ENCODE assay signal across 8 cellular contexts in the genomic region with DNA sequence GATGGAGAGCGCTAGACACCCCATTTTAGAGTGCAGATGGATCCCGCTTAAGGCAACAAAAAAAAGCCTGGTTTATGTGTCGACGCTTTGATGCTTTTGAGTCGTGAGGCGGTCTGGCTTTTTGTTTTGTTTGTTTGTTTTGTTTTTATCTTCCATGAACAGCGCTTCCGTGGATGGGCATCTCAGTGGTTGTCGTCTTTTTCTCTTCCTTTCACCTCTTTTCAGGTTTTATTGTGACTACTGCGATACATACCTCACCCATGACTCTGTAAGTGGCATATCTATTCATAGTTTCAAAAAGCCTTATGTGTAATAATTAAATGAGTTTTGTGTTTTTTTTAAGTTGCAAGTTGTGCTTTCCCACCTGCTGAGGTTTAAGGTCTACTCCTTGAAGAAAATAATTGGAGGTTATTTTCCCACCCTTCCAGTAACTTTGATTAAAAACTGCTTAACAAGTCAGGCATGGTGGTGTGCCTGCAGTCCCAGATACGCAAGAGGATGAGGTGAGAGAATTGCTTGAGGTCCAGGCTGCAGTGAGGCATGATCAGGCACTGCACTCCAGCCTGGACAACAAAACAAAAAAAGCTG. TPM values are rescaled to one million over a fixed set of nuclear protein-coding genes. Genes with fewer than 3 reads are reported as not detected.
DNase-seq lines count a peak whose midpoint lies in the region; ATAC-seq and TF ChIP-seq lines count a peak whose summit lies in the region.

No MANE protein-coding gene starts in this region.

- no peaks in the 10 kb centered on the region for H3K27me3 ChIP-seq in body of pancreas
- H3K27me3 ChIP-seq in thoracic aorta (replicated peaks; ENCODE audit: insufficient read depth) = no peaks in the 10 kb centered on the region

- ATAC-seq in HG02943 (IDR thresholded peaks at IDR 0.05; ENCODE audit: low read depth, unreplicated experiment) = peak; percentile 19
- ATAC-seq in body of pancreas = no peak
- ATAC-seq in thoracic aorta (ENCODE audit: insufficient number of reproducible peaks, low FRiP score, low read depth) = no peak
- ATAC-seq in GM18519 (IDR thresholded peaks at IDR 0.05; ENCODE audit: low FRiP score, unreplicated experiment) = no peak

- TF ChIP-seq POLR2A in body of pancreas (IDR thresholded peaks at IDR 0.05) = no peak

- intact Hi-C loops in body of pancreas (cut with DNase I) = no loop called here

- H3K4me3 ChIP-seq in body of pancreas (peak overlapping the region in 1 of 2 donors; percentile 94), thoracic aorta (peak overlapping the region; percentile 85)

- H3K27ac ChIP-seq in body of pancreas (peak overlapping the region; percentile 93 to 99 (median 96)), thoracic aorta (peak overlapping the region; percentile 91 to 96)

- DNase-seq in body of pancreas = no peak
- peak; percentile 7 for DNase-seq in left kidney (ENCODE audit: low read depth, low spot score)
- DNase-seq in thoracic aorta (ENCODE audit: low spot score) = no peak
- no peak for DNase-seq in activated CD4-positive, alpha-beta T cell treated with anti-CD3 and anti-CD28 coated beads for 4 hours
- no peak for DNase-seq in KG1 (lab: John Stamatoyannopoulos, UW)
- DNase-seq in GM03348 (ENCODE audit: low spot score) = no peak

- TF ChIP-seq CTCF in body of pancreas (IDR thresholded peaks at IDR 0.05) (no peak), thoracic aorta (IDR thresholded peaks at IDR 0.05) (no peak)

- H3K36me3 ChIP-seq in body of pancreas (replicated peaks in 1 of 2; ENCODE audit: insufficient read depth in 1 of 2, low read depth in 2 of 2) (peaks cover 0 to 6% of the 10 kb centered on the region in 2 donors), thoracic aorta (peaks cover 3% of the 10 kb centered on the region)

- 6 to 8% methylated on average over 11 of the region's 11 CpGs for WGBS in body of pancreas, 2 donors

- H3K9me3 ChIP-seq in body of pancreas (no peaks in the 10 kb centered on the region), thoracic aorta (no peaks in the 10 kb centered on the region)

- H3K4me1 ChIP-seq in body of pancreas (peaks cover 14% of the 10 kb centered on the region), thoracic aorta (ENCODE audit: control insufficient read depth in 1 of 2, low read depth in 2 of 2) (peaks cover 5 to 10% of the 10 kb centered on the region in 2 donors)

RNA-seq across cellular contexts. Expression of gene SNRPC, which starts 0.5 kb away (rescaled TPM):
- total RNA-seq in body of pancreas = 10 to 100 TPM; 15.2 to 36.3 TPM
- total RNA-seq in thoracic aorta = 10 to 100 TPM; 37.8 to 92.1 TPM

RNA-seq across cellular contexts. Expression of gene BLTP3A, which starts 34.1 kb away (rescaled TPM):
- total RNA-seq in body of pancreas (10 to 100 TPM; 10.1 to 12.9 TPM), thoracic aorta (10 to 100 TPM in 1 of 2 donors, 1 to 10 TPM in 1; 9.9 to 13.3 TPM)
